8 cellular contexts compared by ENCODE assay signal in genomic region chr5:78677777-78678668, GRCh38. TPM values are rescaled to one million over a fixed set of nuclear protein-coding genes. Genes with fewer than 3 reads are reported as not detected.
DNase-seq lines count a peak whose midpoint lies in the region; ATAC-seq, FAIRE-seq and TF ChIP-seq lines count a peak whose summit lies in the region.

No MANE protein-coding gene starts in this region.

- peaks cover 7% of the 10 kb centered on the region for H3K4me1 ChIP-seq in colonic mucosa
- H3K4me1 ChIP-seq in pancreas, result no peaks in the 10 kb centered on the region

- FAIRE-seq in pancreas (lab: Jason Lieb, UNC), result no peak
- FAIRE-seq in D721Med (lab: Jason Lieb, UNC), result no peak

- H3K9me3 ChIP-seq in colonic mucosa (no peaks in the 10 kb centered on the region), pancreas (no peaks in the 10 kb centered on the region)

- no peaks in the 10 kb centered on the region for H3K9me3 Mint-ChIP-seq in T-cell

- no peak overlapping the region for H3K4me3 Mint-ChIP-seq in T-cell

- H3K4me3 ChIP-seq in colonic mucosa, result no peak overlapping the region
- no peak overlapping the region for H3K4me3 ChIP-seq in pancreas

- CTCF ChIA-PET in T-cell (lab: Charles Lee), result no interaction called here

- DNase-seq in EH (ENCODE audit: low read depth) (peak; percentile 96), HT-29 (ENCODE audit: low spot score) (peak; percentile 52), colonic mucosa (peak; percentile 50), pancreas (no peak), T-cell (no peak), D721Med (ENCODE audit: insufficient read length, low spot score) (no peak)
- DNase-seq in activated effector memory CD4-positive, alpha-beta T cell treated with anti-CD3 and anti-CD28 coated beads, Interleukin-2, amount 50 U/mL, for 16 hours, result no peak
- no peak for DNase-seq in stimulated activated naive CD4-positive, alpha-beta T cell treated with Interleukin-2 at 50 U/mL for 16 hours (lab: John Stamatoyannopoulos, UW)

- POLR2A ChIA-PET in T-cell (lab: Charles Lee), result no interaction called here

- no peak for TF ChIP-seq CTCF in colonic mucosa (IDR thresholded peaks at IDR 0.05)
- no peak for TF ChIP-seq CTCF in pancreas (IDR thresholded peaks at IDR 0.05)
- no peak for TF ChIP-seq CTCF in D721Med (IDR thresholded peaks at IDR 0.05; ENCODE audit: insufficient read depth, missing control alignments)

- WGBS in pancreas, 2 donors, result 75 to 79% methylated on average over 6 of the region's 6 CpGs

- H3K4me1 Mint-ChIP-seq in T-cell, result no peaks in the 10 kb centered on the region

- intact Hi-C loops in colonic mucosa (cut with DNase I), result no loop called here
- intact Hi-C loops in pancreas (cut with DNase I), result no loop called here

- H3K27ac ChIP-seq in colonic mucosa (peak overlapping the region; percentile 8), pancreas (no peak overlapping the region)

- H3K36me3 Mint-ChIP-seq in T-cell, result no peaks in the 10 kb centered on the region

- peak in 3 of 4 donors; percentile 51 to 74 (median 59) for ATAC-seq in pancreas
- ATAC-seq in T-cell (replicated peaks in 1 of 4), result no peak

- no peaks in the 10 kb centered on the region for H3K36me3 ChIP-seq in colonic mucosa
- H3K36me3 ChIP-seq in pancreas, result no peaks in the 10 kb centered on the region

- H3K27me3 ChIP-seq in colonic mucosa, result no peaks in the 10 kb centered on the region
- H3K27me3 ChIP-seq in pancreas, result no peaks in the 10 kb centered on the region

- peak overlapping the region in 1 of 2 donors; percentile 30 for H3K9ac ChIP-seq in colonic mucosa (ENCODE audit: low read depth in 2 of 2, low read length in 2 of 2)

- peaks cover 4 to 8% of the 10 kb centered on the region in 2 donors for H3K27me3 Mint-ChIP-seq in T-cell

- no peak overlapping the region for H3K27ac Mint-ChIP-seq in T-cell

RNA-seq across cellular contexts. Expression of gene LHFPL2, which starts 29.5 kb away (rescaled TPM):
- total RNA-seq in HT-29 (2014; rRNA removed; shearing (Covaris generic)), result 11.7 and 18.9 TPM in 2 replicates
- 10 to 100 TPM; 35.5 to 39.2 TPM for total RNA-seq in colonic mucosa
- 10 to 100 TPM; 10.7 to 28.4 (median 15.3) TPM for total RNA-seq in pancreas
- 1 to 10 TPM; 4.0 to 5.0 TPM for polyA plus RNA-seq in pancreas
- total RNA-seq in T-cell, result 1 to 10 TPM in 2 of 5 donors, under 1 TPM in 3; 0.19 to 1.9 (median 0.82) TPM

Comparison
In these comparisons a context has a peak if more than half of its experiments do, and no peak if none do; other contexts are left out.
1. DNase-seq: peak in EH (single experiment), HT-29 (single experiment) and colonic mucosa (single experiment); none in pancreas (0 of 6), activated effector memory CD4-positive, alpha-beta T cell treated with anti-CD3 and anti-CD28 coated beads, Interleukin-2, amount 50 U/mL, for 16 hours (single experiment), T-cell (0 of 34), D721Med (single experiment) and stimulated activated naive CD4-positive, alpha-beta T cell treated with Interleukin-2 at 50 U/mL for 16 hours (single experiment).
2. ATAC-seq: peak in pancreas (3 of 4); none in T-cell (0 of 4).